Comparison of ENCODE assay signal across 8 cellular contexts in the genomic region with DNA sequence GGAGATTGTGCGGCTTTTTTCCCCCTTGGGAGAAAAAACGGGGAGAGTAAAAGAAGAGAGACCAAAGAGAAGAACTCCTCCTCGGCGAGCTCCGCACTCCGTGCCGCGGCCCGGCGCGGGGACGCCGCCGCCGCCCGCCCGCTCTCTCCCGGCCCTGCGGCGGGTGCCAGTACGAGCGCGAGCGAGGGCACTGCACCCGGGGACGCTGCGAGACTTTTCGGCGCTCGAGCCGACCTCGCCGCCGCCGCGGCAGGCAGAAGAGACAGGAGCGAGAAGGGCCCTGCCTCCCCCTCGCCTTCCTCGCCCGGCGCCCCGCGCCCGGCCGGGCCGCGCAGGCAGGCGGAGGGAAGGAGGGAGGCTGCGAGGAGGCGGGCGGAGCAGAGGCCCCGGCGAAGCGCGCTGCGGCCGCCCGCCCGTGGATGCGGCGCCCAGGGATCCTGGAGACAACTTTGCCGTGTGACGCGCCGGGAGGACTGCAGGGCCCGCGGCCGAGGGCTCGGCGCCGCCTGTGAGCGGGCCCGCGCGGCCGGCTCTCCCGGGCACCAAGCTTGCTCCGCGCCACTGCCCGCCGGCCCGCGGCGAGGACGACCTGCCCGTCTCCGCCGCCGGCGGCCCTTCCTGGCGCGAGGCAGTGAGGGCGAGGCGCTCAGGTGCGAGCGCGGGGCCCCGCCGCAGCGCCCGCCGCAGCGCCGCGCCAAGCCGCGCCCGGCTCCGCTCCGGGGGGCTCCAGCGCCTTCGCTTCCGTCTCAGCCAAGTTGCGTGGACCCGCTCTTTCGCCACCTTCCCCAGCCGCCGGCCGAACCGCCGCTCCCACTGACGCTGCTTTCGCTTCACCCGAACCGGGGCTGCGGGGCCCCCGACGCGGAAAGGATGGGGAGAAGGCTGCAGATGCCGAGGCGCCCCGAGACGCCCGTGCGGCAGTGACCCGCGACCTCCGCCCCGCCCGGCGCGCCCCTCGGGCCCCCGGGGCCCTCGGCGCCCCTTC. TPM values are rescaled to one million over a fixed set of nuclear protein-coding genes. Genes with fewer than 3 reads are reported as not detected.
A peak's percentile ranks its signal among the peaks of the same experiment; 100 is the strongest.
DNase-seq lines count a peak whose midpoint lies in the region; ATAC-seq, FAIRE-seq and TF ChIP-seq lines count a peak whose summit lies in the region.

No MANE protein-coding gene starts in this region.

- BruUV-seq in GM12878 (replicated peaks; lab: Mats Ljungman, UMichigan) = no TSS peak

- no peak overlapping the region; the same call in 1 of the 2 replicates for H2AFZ ChIP-seq in GM12878 (ENCODE audit: control insufficient read depth, low read depth, low read length)

- FAIRE-seq in GM12878 (lab: Jason Lieb, UNC) (no peak), urothelium cell line (lab: Jason Lieb, UNC) (no peak)

- 2% methylated on average over 134 of the region's 146 CpGs for WGBS in GM12878 (ENCODE audit: insufficient coverage, insufficient replicate concordance, low lambda C conversion rate, missing lambda C conversion rate)
- under 1% methylated on average over 145 of the region's 146 CpGs for whole genome bisulfite sequencing in thymus

- H3K9ac ChIP-seq in GM12878 (ENCODE audit: control insufficient read depth, insufficient read depth, low read length) = no peak overlapping the region

- SMC1A ChIA-PET in GM12878 (lab: Charles Lee; ENCODE audit: uncharacterized antibody, unreplicated experiment) = no interaction called here

- RAD21 ChIA-PET in GM12878 (lab: Charles Lee; ENCODE audit: unreplicated experiment) = no interaction called here

- ATAC-seq in GM12878 = peak; percentile 44

- no peaks in the 10 kb centered on the region; a peak in 1 of 4 replicates for H3K36me3 ChIP-seq in GM12878 (ENCODE audit: control insufficient read depth in 2 of 2, insufficient read depth in 2 of 2, low read length in 1 of 2)
- no peaks in the 10 kb centered on the region for H3K36me3 ChIP-seq in thymus (ENCODE audit: control insufficient read depth, insufficient read depth)

- TF ChIP-seq EP300 in GM12878 (IDR thresholded peaks at IDR 0.05; ENCODE audit: borderline replicate concordance in 1 of 2, control insufficient read depth in 1 of 2, low read depth in 2 of 2, low read length in 2 of 2) = no peak

- H3K4me1 ChIP-seq in GM12878 (ENCODE audit: control insufficient read depth, insufficient read depth, low read length) (no peaks in the 10 kb centered on the region), thymus (ENCODE audit: control insufficient read depth, insufficient read depth, low read length) (no peaks in the 10 kb centered on the region)

- DNase-seq in D341Med (ENCODE audit: low spot score) (peak; percentile 67), LNCaP clone FGC (ENCODE audit: low read depth) (no peak), GM12878 (ENCODE audit: low read depth, low spot score) (no peak), left kidney (ENCODE audit: low read depth, low spot score) (peak; percentile 62), AML-193 (lab: John Stamatoyannopoulos, UW) (no peak), urothelium cell line (ENCODE audit: low spot score) (no peak), activated gamma-delta T cell treated with Interleukin-2 at 50 U/mL for 16 hours (no peak)

- POLR2A ChIA-PET in GM12878 (lab: Charles Lee) = no interaction called here

- H3K27me3 ChIP-seq in GM12878 (replicated peaks in 1 of 2; ENCODE audit: control insufficient read depth in 2 of 2, insufficient read depth in 2 of 2, low read length in 1 of 2) (peaks cover 14 to 24% of the 10 kb centered on the region in 2 experiments), thymus (ENCODE audit: control insufficient read depth, insufficient read depth) (peaks cover 84% of the 10 kb centered on the region)

- CTCF ChIA-PET in GM12878 (lab: Yijun Ruan, JAX) = no interaction called here

- no peak for TF ChIP-seq RAD21 in GM12878 (IDR thresholded peaks at IDR 0.05; ENCODE audit: insufficient read depth, low read depth, low read length)

- no peaks in the 10 kb centered on the region for H3K79me2 ChIP-seq in GM12878 (ENCODE audit: control insufficient read depth, insufficient read depth, low read length)

- peak overlapping the region; percentile 71; the same call in 1 of the 2 replicates for H3K4me2 ChIP-seq in GM12878 (ENCODE audit: control insufficient read depth, insufficient read depth)

- in situ Hi-C loops in GM12878 (cut with MboI) = no loop called here

- no peaks in the 10 kb centered on the region for H4K20me1 ChIP-seq in GM12878 (ENCODE audit: control insufficient read depth, insufficient read depth)

- intact Hi-C loops in GM12878 (cut with micrococcal nuclease; ENCODE audit: unreplicated experiment) = loop anchor here (5.0 to 10.0 kb wide), 2 partner anchors 210 to 337 kb away; no protein-coding TSS in a partner anchor

- no peak for TF ChIP-seq POLR2A in GM12878 (IDR thresholded peaks at IDR 0.05; ENCODE audit: low read depth, low read length)

- H3K27ac ChIP-seq in GM12878 (ENCODE audit: control insufficient read depth, insufficient read depth) = no peak overlapping the region
- no peak overlapping the region for H3K27ac ChIP-seq in thymus (ENCODE audit: low read depth)

- TF ChIP-seq CTCF in LNCaP clone FGC (IDR thresholded peaks at IDR 0.05; ENCODE audit: control insufficient read depth, extremely low read depth, insufficient read depth) (no peak), GM12878 (IDR thresholded peaks at IDR 0.05 in 2 of 3, conservative IDR thresholded peaks at IDR 0.05 in 1 of 3; ENCODE audit: control insufficient read depth in 2 of 3, extremely low read depth in 1 of 3, insufficient read depth in 1 of 3, low read depth in 3 of 3, low read length in 3 of 3) (no peak)

- H3K4me3 ChIP-seq in LNCaP clone FGC (ENCODE audit: low read depth, low read length) = peak overlapping the region; percentile 45
- 0 out of 2 replicates have a peak overlapping the region, but pooled peaks have one; percentile 27 for H3K4me3 ChIP-seq in GM12878
- H3K4me3 ChIP-seq in thymus (ENCODE audit: low read length) = peak overlapping the region; percentile 47

- no peaks in the 10 kb centered on the region for H3K9me3 ChIP-seq in GM12878 (replicated peaks; ENCODE audit: control insufficient read depth, insufficient read depth, low read length)
- H3K9me3 ChIP-seq in thymus (ENCODE audit: control insufficient read depth) = no peaks in the 10 kb centered on the region

TF ChIP-seq in GM12878, 131 proteins besides CTCF, POLR2A, EP300 and RAD21:
- no peak for TF ChIP-seq NFYA (IDR thresholded peaks at IDR 0.05; ENCODE audit: borderline replicate concordance, low read depth, low read length)
- TF ChIP-seq HDAC6 (IDR thresholded peaks at IDR 0.05; ENCODE audit: unreplicated experiment) = peak; percentile 65
- peak; percentile 91 for TF ChIP-seq SUZ12 (IDR thresholded peaks at IDR 0.05; ENCODE audit: unreplicated experiment)
- TF ChIP-seq YY1 (IDR thresholded peaks at IDR 0.05; ENCODE audit: low read depth, low read length) = no peak

RNA-seq across cellular contexts. Expression of a gene that starts 0.7 kb away (rescaled TPM):
- total RNA-seq in GM12878 (2013; cell fraction: nucleolus; rRNA removed) = not detected in 2 replicates
- not detected in 2 replicates for total RNA-seq in GM12878 (2014; rRNA removed)
- total RNA-seq in GM12878 (2014; rRNA removed; fragmentation: Illumina TruSeq; extraction: Trizol) = not detected in 2 replicates
- 0.05 and 0.11 TPM in 2 replicates for total RNA-seq in GM12878 (2021)
- not detected for polyA plus RNA-seq in GM12878 (2011; ENCODE audit: low read depth)
- not detected in 2 replicates for polyA plus RNA-seq in GM12878 (2011; rRNA removed)
- polyA plus RNA-seq in GM12878 (2011; cell fraction: cytosol; rRNA removed) = not detected in 2 replicates
- not detected in 2 replicates for polyA plus RNA-seq in GM12878 (2011; cell fraction: nucleus; rRNA removed)
- not detected in 2 replicates for polyA plus RNA-seq in GM12878 (2012)
- not detected in 2 replicates for polyA plus RNA-seq in GM12878 (2014; fragmentation: Illumina TruSeq; extraction: Trizol)
- polyA plus RNA-seq in GM12878 (2014; fragmentation: Nextera tagmentation; extraction: Ambion mirVana) = not detected
- polyA plus RNA-seq in GM12878 (2014; rRNA removed) = not detected in 2 replicates
- polyA plus RNA-seq in GM12878 (2016; fragmentation: Nextera tagmentation; extraction: Ambion mirVana) = not detected
- not detected in 2 replicates for polyA minus RNA-seq in GM12878 (2011; rRNA and poly(A)+ RNA removed)
- not detected in 2 replicates for polyA minus RNA-seq in GM12878 (2011; cell fraction: cytosol; rRNA and poly(A)+ RNA removed)
- polyA minus RNA-seq in GM12878 (2011; cell fraction: nucleus; rRNA and poly(A)+ RNA removed) = not detected in 2 replicates
- polyA plus RNA-seq in thymus = 9.0 TPM

Comparison
In these comparisons a context has a peak if more than half of its experiments do, and no peak if none do; other contexts are left out.
1. DNase-seq: peak in D341Med (single experiment) and left kidney (single experiment); none in LNCaP clone FGC (single experiment), GM12878 (single experiment), AML-193 (0 of 2), urothelium cell line (single experiment) and activated gamma-delta T cell treated with Interleukin-2 at 50 U/mL for 16 hours (single experiment).
2. Peak in every context shown above with its lines, with median percentiles within 50 percentile points of each other: H3K4me3 ChIP-seq.